9 cellular contexts compared by ENCODE assay signal in the genomic region with DNA sequence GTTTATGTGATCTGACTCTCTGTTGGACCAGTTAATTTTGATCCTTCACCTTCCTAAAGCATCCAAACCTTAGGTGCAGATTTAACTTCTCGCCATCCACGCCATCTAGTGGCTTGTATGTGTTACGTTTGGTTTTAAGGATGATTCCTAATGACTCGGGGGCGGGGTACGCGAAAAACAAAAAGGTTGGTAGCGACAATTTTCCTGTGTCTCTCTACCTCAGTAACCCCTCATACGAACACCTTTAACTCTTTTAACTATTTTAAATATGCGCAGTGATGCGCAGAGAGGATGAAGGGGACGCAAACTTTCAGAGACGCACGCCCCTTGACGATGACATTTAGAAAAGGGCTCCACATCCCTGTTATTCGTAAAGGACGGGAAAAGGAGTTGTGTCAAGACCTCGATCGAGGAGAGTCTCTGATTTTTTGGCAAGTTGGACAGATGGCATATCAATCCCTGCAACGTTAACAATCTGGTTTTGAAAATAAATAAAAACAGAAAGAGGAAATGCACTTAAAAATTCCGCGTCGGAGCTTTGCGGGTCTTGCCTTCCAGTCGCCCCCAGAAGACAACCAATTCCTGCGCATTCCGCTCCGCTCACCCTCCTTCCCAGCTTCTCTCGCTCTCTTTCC. TPM values are rescaled to one million over a fixed set of nuclear protein-coding genes. Genes with fewer than 3 reads are reported as not detected.
DNase-seq lines count a peak whose midpoint lies in the region; ATAC-seq and TF ChIP-seq lines count a peak whose summit lies in the region.
"Had no signal": no experiment of that assay in that cellular context is flagged by ENCODE, and none has a peak within 500 bp of the region (broad histone marks: within the 10 kb centered on the region; RNA-seq: fewer than 3 reads in every experiment).

No MANE protein-coding gene starts in this region.

- H3F3A ChIP-seq in GM23338 (replicated peaks; ENCODE audit: low read depth): no peaks in the 10 kb centered on the region; the same call in 1 of the 2 replicates

- H3K27ac ChIP-seq in GM23338 (ENCODE audit: low read depth) (no peak overlapping the region), Karpas-422 (ENCODE audit: low read length) (no peak overlapping the region), Panc1 (ENCODE audit: low read length) (no peak overlapping the region), mesodermal cell (ENCODE audit: low read depth, low read length, severe bottlenecking) (no peak overlapping the region)
- no peak overlapping the region for H3K27ac ChIP-seq in CD4-positive, alpha-beta memory T cell (ENCODE audit: low read depth, low read length)
- H3K27ac ChIP-seq: neutrophil had no signal

- CTCF ChIA-PET in activated CD4-positive, alpha-beta T cell treated with anti-CD3 and anti-CD28 coated beads for 36 hours (lab: Charles Lee): no interaction called here
- CTCF ChIA-PET in Panc1 (lab: Charles Lee): no interaction called here
- CTCF ChIA-PET in CD4-positive, alpha-beta memory T cell (lab: Charles Lee; ENCODE audit: partially characterized antibody): no interaction called here

- H3K9ac ChIP-seq in Karpas-422 (ENCODE audit: low read length): no peak overlapping the region
- H3K9ac ChIP-seq in endocrine pancreas (ENCODE audit: control insufficient read depth, insufficient read depth, low read length): no peak overlapping the region

- peak; percentile 22 for DNase-seq in activated CD4-positive, alpha-beta T cell treated with anti-CD3 and anti-CD28 coated beads for 36 hours
- DNase-seq in activated CD4-positive, alpha-beta T cell treated with anti-CD3 and anti-CD28 coated beads, Interleukin-2, amount 50 U/mL, for 48 hours: no peak
- DNase-seq in GM23338 (ENCODE audit: low spot score) (peak; percentile 92), Karpas-422 (peak; percentile 41), Panc1 (ENCODE audit: low read depth, low spot score) (no peak)
- no peak for DNase-seq in CD4-positive, alpha-beta memory T cell

- POLR2A ChIA-PET in activated CD4-positive, alpha-beta T cell treated with anti-CD3 and anti-CD28 coated beads for 36 hours (lab: Charles Lee): interaction anchor here (0.6 kb wide), 1 partner anchor 678 kb away, joined by 3 read pairs; the partner anchor contains the start of gene ING3
- POLR2A ChIA-PET in Panc1 (lab: Charles Lee): no interaction called here
- POLR2A ChIA-PET in CD4-positive, alpha-beta memory T cell (lab: Charles Lee; ENCODE audit: partially characterized antibody): no interaction called here

- peaks cover 30% of the 10 kb centered on the region for H3K27me3 Mint-ChIP-seq in activated CD4-positive, alpha-beta T cell treated with anti-CD3 and anti-CD28 coated beads for 36 hours
- H3K27me3 Mint-ChIP-seq in GM23338 (ENCODE audit: insufficient read depth, low read depth, poor library complexity): peaks cover 22% of the 10 kb centered on the region
- H3K27me3 Mint-ChIP-seq in CD4-positive, alpha-beta memory T cell: peaks cover 2 to 7% of the 10 kb centered on the region in 2 donors

- H3K27me3 ChIP-seq in GM23338 (ENCODE audit: insufficient read depth) (peaks cover 7% of the 10 kb centered on the region; the same call in 1 of the 2 replicates), Karpas-422 (ENCODE audit: low read length) (no peaks in the 10 kb centered on the region), Panc1 (ENCODE audit: control insufficient read depth, insufficient read depth, low read length) (no peaks in the 10 kb centered on the region), endocrine pancreas (ENCODE audit: control insufficient read depth, insufficient read depth, low read length) (no peaks in the 10 kb centered on the region)
- H3K27me3 ChIP-seq in CD4-positive, alpha-beta memory T cell (ENCODE audit: insufficient read depth, low read length): no peaks in the 10 kb centered on the region

- intact Hi-C loops in activated CD4-positive, alpha-beta T cell treated with anti-CD3 and anti-CD28 coated beads for 36 hours (cut with DNase I, micrococcal nuclease): loop anchor here in 1 of 2 experiments (2.0 to 5.0 kb wide), 2 partner anchors 335 to 1002 kb away; no protein-coding TSS in a partner anchor
- intact Hi-C loops in Panc1 (cut with micrococcal nuclease; ENCODE audit: unreplicated experiment): loop anchor here (2.0 to 5.0 kb wide), 2 partner anchors 338 to 1000 kb away; no protein-coding TSS in a partner anchor
- intact Hi-C loops in CD4-positive, alpha-beta memory T cell (cut with micrococcal nuclease): no loop called here

- H3K4me3 ChIP-seq in GM23338: peak overlapping the region; percentile 87
- H3K4me3 ChIP-seq in Karpas-422 (ENCODE audit: low read length): no peak overlapping the region
- peak overlapping the region; percentile 33 to 40 for H3K4me3 ChIP-seq in Panc1 (ENCODE audit: low read depth in 2 of 2, low read length in 2 of 2)
- H3K4me3 ChIP-seq in endocrine pancreas (ENCODE audit: control insufficient read depth, insufficient read depth, low read length): peak overlapping the region; percentile 69
- peak overlapping the region; percentile 46 for H3K4me3 ChIP-seq in mesodermal cell (ENCODE audit: extremely low read depth, insufficient read depth, low read length, poor library complexity, severe bottlenecking)
- no peak overlapping the region for H3K4me3 ChIP-seq in CD4-positive, alpha-beta memory T cell (ENCODE audit: low read length in 2 of 2)

- in situ Hi-C loops in Panc1 (cut with HindIII; ENCODE audit: low pct_unique_long_range_greater_than_20kb, low sequenced_read_pairs): no loop called here

- H3K79me2 ChIP-seq in GM23338 (replicated peaks; ENCODE audit: insufficient read depth) (peaks cover 19% of the 10 kb centered on the region), Karpas-422 (ENCODE audit: low read length) (no peaks in the 10 kb centered on the region)

- H2AFZ ChIP-seq in GM23338 (peak overlapping the region; percentile 77), Karpas-422 (ENCODE audit: low read length) (no peak overlapping the region)

- H3K4me3 Mint-ChIP-seq in activated CD4-positive, alpha-beta T cell treated with anti-CD3 and anti-CD28 coated beads for 36 hours: no peak overlapping the region
- peak overlapping the region; percentile 99 for H3K4me3 Mint-ChIP-seq in GM23338
- peak overlapping the region in 1 of 8 donors; percentile 57 for H3K4me3 Mint-ChIP-seq in CD4-positive, alpha-beta memory T cell

- H4K20me1 ChIP-seq in GM23338 (replicated peaks; ENCODE audit: insufficient read depth) (no peaks in the 10 kb centered on the region), Karpas-422 (ENCODE audit: insufficient read depth, low read depth, low read length) (no peaks in the 10 kb centered on the region)

- peaks cover 2% of the 10 kb centered on the region for H3K36me3 Mint-ChIP-seq in activated CD4-positive, alpha-beta T cell treated with anti-CD3 and anti-CD28 coated beads for 36 hours (ENCODE audit: low read depth)
- peaks cover 21% of the 10 kb centered on the region for H3K36me3 Mint-ChIP-seq in GM23338 (ENCODE audit: low read depth)
- no peaks in the 10 kb centered on the region for H3K36me3 Mint-ChIP-seq in CD4-positive, alpha-beta memory T cell

- no peak overlapping the region for H3K27ac Mint-ChIP-seq in activated CD4-positive, alpha-beta T cell treated with anti-CD3 and anti-CD28 coated beads for 36 hours
- H3K27ac Mint-ChIP-seq in GM23338: peak overlapping the region; percentile 85; the same call in 1 of the 2 replicates
- H3K27ac Mint-ChIP-seq in CD4-positive, alpha-beta memory T cell: no peak overlapping the region

- H3K4me1 ChIP-seq in GM23338 (ENCODE audit: insufficient read depth) (peaks cover 22% of the 10 kb centered on the region), Karpas-422 (ENCODE audit: low read length) (no peaks in the 10 kb centered on the region), Panc1 (ENCODE audit: control insufficient read depth, insufficient read depth, low read length) (no peaks in the 10 kb centered on the region; the same call in 1 of the 2 replicates), endocrine pancreas (ENCODE audit: control insufficient read depth, insufficient read depth, low read length) (no peaks in the 10 kb centered on the region), mesodermal cell (ENCODE audit: control insufficient read depth, insufficient read depth, low read length, poor library complexity, severe bottlenecking) (no peaks in the 10 kb centered on the region)
- H3K4me1 ChIP-seq in CD4-positive, alpha-beta memory T cell (ENCODE audit: insufficient read depth, low read length): no peaks in the 10 kb centered on the region

- no peaks in the 10 kb centered on the region for H3K9me2 ChIP-seq in GM23338 (ENCODE audit: insufficient read depth)
- no peaks in the 10 kb centered on the region for H3K9me2 ChIP-seq in Karpas-422 (replicated peaks; ENCODE audit: insufficient read depth, low read length)

- H3K4me1 Mint-ChIP-seq in activated CD4-positive, alpha-beta T cell treated with anti-CD3 and anti-CD28 coated beads for 36 hours: peaks cover 7% of the 10 kb centered on the region
- H3K4me1 Mint-ChIP-seq in GM23338: peaks cover 42% of the 10 kb centered on the region
- peaks cover 0 to 16% (median 3%) of the 10 kb centered on the region in 4 donors for H3K4me1 Mint-ChIP-seq in CD4-positive, alpha-beta memory T cell

- 0 to 1% methylated on average over 15 to 16 of the region's 29 CpGs for WGBS in mesodermal cell (ENCODE audit: insufficient coverage in 2 of 2), 2 experiments

- peaks cover 8% of the 10 kb centered on the region for H3K9me3 Mint-ChIP-seq in activated CD4-positive, alpha-beta T cell treated with anti-CD3 and anti-CD28 coated beads for 36 hours (ENCODE audit: low read depth)
- H3K9me3 Mint-ChIP-seq in GM23338: no peaks in the 10 kb centered on the region; the same call in 2 of the 3 replicates
- H3K9me3 Mint-ChIP-seq in CD4-positive, alpha-beta memory T cell: peaks cover 0 to 16% (median 8%) of the 10 kb centered on the region in 8 donors

- BruUV-seq in Panc1 (replicated peaks; lab: Mats Ljungman, UMichigan): no TSS peak

- TF ChIP-seq CTCF in GM23338 (conservative IDR thresholded peaks at IDR 0.05; ENCODE audit: low read depth in 2 of 2): peak; percentile 84 to 94
- TF ChIP-seq CTCF in Panc1 (IDR thresholded peaks at IDR 0.05): peak; percentile 85

- no peak for ATAC-seq in activated CD4-positive, alpha-beta T cell treated with anti-CD3 and anti-CD28 coated beads for 36 hours
- ATAC-seq in GM23338 (peak; percentile 56), Panc1 (peak; percentile 88)

- H3K4me2 ChIP-seq in GM23338 (peak overlapping the region; percentile 88), Karpas-422 (ENCODE audit: low read depth, low read length, poor library complexity, severe bottlenecking) (no peak overlapping the region)

- H3K9me3 ChIP-seq in Karpas-422 (ENCODE audit: low read length) (peaks cover 8% of the 10 kb centered on the region), Panc1 (ENCODE audit: control insufficient read depth, insufficient read depth, low read depth, low read length) (no peaks in the 10 kb centered on the region), endocrine pancreas (ENCODE audit: control insufficient read depth, low read length) (no peaks in the 10 kb centered on the region), mesodermal cell (ENCODE audit: control insufficient read depth, low read length) (no peaks in the 10 kb centered on the region)
- H3K9me3 ChIP-seq in CD4-positive, alpha-beta memory T cell (ENCODE audit: control insufficient read depth in 1 of 2, low read length in 2 of 2): no peaks in the 10 kb centered on the region
- H3K9me3 ChIP-seq: neutrophil had no signal

- no peaks in the 10 kb centered on the region for H3K36me3 ChIP-seq in GM23338 (ENCODE audit: insufficient read depth)
- no peaks in the 10 kb centered on the region for H3K36me3 ChIP-seq in Karpas-422 (ENCODE audit: insufficient read depth, low read length)
- no peaks in the 10 kb centered on the region for H3K36me3 ChIP-seq in Panc1 (ENCODE audit: control insufficient read depth, insufficient read depth, low read length)
- no peaks in the 10 kb centered on the region for H3K36me3 ChIP-seq in endocrine pancreas (ENCODE audit: control insufficient read depth, insufficient read depth, low read length)
- H3K36me3 ChIP-seq in mesodermal cell (ENCODE audit: control insufficient read depth, insufficient read depth, low read length): no peaks in the 10 kb centered on the region
- no peaks in the 10 kb centered on the region for H3K36me3 ChIP-seq in CD4-positive, alpha-beta memory T cell (ENCODE audit: insufficient read depth, low read length)
- H3K36me3 ChIP-seq: neutrophil had no signal

RNA-seq across cellular contexts. Expression of gene KCND2, which starts 0.6 kb away (rescaled TPM):
- total RNA-seq in activated CD4-positive, alpha-beta T cell treated with anti-CD3 and anti-CD28 coated beads for 36 hours: not detected
- total RNA-seq in GM23338 (2014; rRNA removed; shearing (Covaris generic)): 15.6 and 17.7 TPM in 2 replicates
- polyA plus RNA-seq in GM23338 (2016; fragmentation: Nextera tagmentation; extraction: Ambion mirVana): 7.1 and 8.3 TPM in 2 replicates
- not detected in 2 replicates for total RNA-seq in Karpas-422 (2014; rRNA removed; shearing (Covaris generic); ENCODE audit: low replicate concordance)
- total RNA-seq in Panc1 (2021; ENCODE audit: unreplicated experiment): not detected
- polyA plus RNA-seq in Panc1 (2012; ENCODE audit: insufficient read length): not detected
- 0.63 TPM for polyA plus RNA-seq in mesodermal cell (2013, experiment 1 of 2)
- polyA plus RNA-seq in mesodermal cell (2013, experiment 2 of 2): 0.71 TPM
- not detected for total RNA-seq in CD4-positive, alpha-beta memory T cell
- not detected for polyA plus RNA-seq in CD4-positive, alpha-beta memory T cell

Comparison
In these comparisons a context has a peak if more than half of its experiments do, and no peak if none do; other contexts are left out.
1. DNase-seq: peak in activated CD4-positive, alpha-beta T cell treated with anti-CD3 and anti-CD28 coated beads for 36 hours (single experiment), GM23338 (single experiment) and Karpas-422 (single experiment); none in activated CD4-positive, alpha-beta T cell treated with anti-CD3 and anti-CD28 coated beads, Interleukin-2, amount 50 U/mL, for 48 hours (0 of 2), Panc1 (single experiment) and CD4-positive, alpha-beta memory T cell (0 of 5).
2. H3K4me3 ChIP-seq: peak in GM23338 (single experiment), Panc1 (2 of 2), endocrine pancreas (single experiment) and mesodermal cell (single experiment); none in Karpas-422 (single experiment) and CD4-positive, alpha-beta memory T cell (0 of 2).
3. RNA of gene KCND2, which starts 0.6 kb away (total RNA-seq): 15.6 to 17.7 TPM in GM23338; not detected in activated CD4-positive, alpha-beta T cell treated with anti-CD3 and anti-CD28 coated beads for 36 hours, not detected in Karpas-422, not detected in Panc1 (single experiment) and not detected in CD4-positive, alpha-beta memory T cell; every median in the first group is over 10 times any median in the second.